In genomic region chr11:124875401-124875800, GRCh38 we compare ENCODE assay signal across 9 cellular contexts. TPM values are rescaled to one million over a fixed set of nuclear protein-coding genes. Genes with fewer than 3 reads are reported as not detected.
DNase-seq lines count a peak whose midpoint lies in the region; ATAC-seq, FAIRE-seq and TF ChIP-seq lines count a peak whose summit lies in the region.
"Had no signal": no experiment of that assay in that cellular context is flagged by ENCODE, and none has a peak within 500 bp of the region (broad histone marks: within the 10 kb centered on the region; RNA-seq: fewer than 3 reads in every experiment).

No MANE protein-coding gene starts in this region.

- H3K9ac ChIP-seq in iPS-18a (ENCODE audit: low read length), result no peak overlapping the region
- peak overlapping the region; percentile 51 to 69 for H3K9ac ChIP-seq in stomach smooth muscle (ENCODE audit: low read length in 2 of 2)

- H3K27ac Mint-ChIP-seq in activated T-helper 1 cell treated with anti-CD3 and anti-CD28 coated beads, Interleukin-12 subunit alpha, Interleukin-12 subunit beta, Interleukin-2, Interleukin-4 antibody, amounts not matched to agents 30 ng/mL and 10 ng/mL and 1 ng/mL, durations not matched to agents 14 hours and 24 hours and 36 hours, result peak overlapping the region; percentile 47

- H3K4me3 Mint-ChIP-seq in activated T-cell treated with anti-CD3 and anti-CD28 coated beads, Interleukin-2, amount 50 U/mL, for 4 hours, result peak overlapping the region; percentile 67
- peak overlapping the region; percentile 76 for H3K4me3 Mint-ChIP-seq in activated T-helper 1 cell treated with anti-CD3 and anti-CD28 coated beads, Interleukin-12 subunit alpha, Interleukin-12 subunit beta, Interleukin-2, Interleukin-4 antibody, amounts not matched to agents 30 ng/mL and 10 ng/mL and 1 ng/mL, durations not matched to agents 14 hours and 24 hours and 36 hours

- H3K27ac ChIP-seq in iPS-18a (ENCODE audit: low read length), result no peak overlapping the region
- no peak overlapping the region for H3K27ac ChIP-seq in stomach smooth muscle (ENCODE audit: low read length)

- peaks cover 17% of the 10 kb centered on the region for H3K4me1 Mint-ChIP-seq in activated T-cell treated with anti-CD3 and anti-CD28 coated beads, Interleukin-2, amount 50 U/mL, for 4 hours (ENCODE audit: low read depth)
- H3K4me1 Mint-ChIP-seq in activated T-helper 1 cell treated with anti-CD3 and anti-CD28 coated beads, Interleukin-12 subunit alpha, Interleukin-12 subunit beta, Interleukin-2, Interleukin-4 antibody, amounts not matched to agents 30 ng/mL and 10 ng/mL and 1 ng/mL, durations not matched to agents 14 hours and 24 hours and 36 hours (ENCODE audit: low read depth), result peaks cover 12% of the 10 kb centered on the region

- H3K9me3 ChIP-seq in iPS-18a (ENCODE audit: control insufficient read depth, low read depth, low read length), result no peaks in the 10 kb centered on the region
- H3K9me3 ChIP-seq in stomach smooth muscle (ENCODE audit: control insufficient read depth in 2 of 2, low read length in 2 of 2), result no peaks in the 10 kb centered on the region

- H3K27me3 ChIP-seq in iPS-18a (ENCODE audit: control insufficient read depth, insufficient read depth, low read length) (peaks cover 53% of the 10 kb centered on the region), stomach smooth muscle (ENCODE audit: control insufficient read depth in 1 of 2, insufficient read depth in 2 of 2, low read length in 2 of 2) (peaks cover 23 to 24% of the 10 kb centered on the region in 2 donors)

- peaks cover 10% of the 10 kb centered on the region for H3K4me1 ChIP-seq in iPS-18a (ENCODE audit: control insufficient read depth, low read depth, low read length)
- peaks cover 22% of the 10 kb centered on the region for H3K4me1 ChIP-seq in stomach smooth muscle (ENCODE audit: control insufficient read depth, insufficient read depth, low read length)

- TF ChIP-seq POLR2A in GM12891 (IDR thresholded peaks at IDR 0.05; ENCODE audit: low read depth, low read length), result no peak

- intact Hi-C loops in activated T-helper 1 cell treated with anti-CD3 and anti-CD28 coated beads, Interleukin-12 subunit alpha, Interleukin-12 subunit beta, Interleukin-2, Interleukin-4 antibody, amounts not matched to agents 30 ng/mL and 10 ng/mL and 1 ng/mL, durations not matched to agents 14 hours and 24 hours and 36 hours (cut with micrococcal nuclease), result loop anchor here (10.0 kb wide), 1 partner anchor 269 kb away; no protein-coding TSS in a partner anchor

- FAIRE-seq in GM12891 (lab: Jason Lieb, UNC), result no peak

- no peaks in the 10 kb centered on the region for H3K36me3 Mint-ChIP-seq in activated T-cell treated with anti-CD3 and anti-CD28 coated beads, Interleukin-2, amount 50 U/mL, for 4 hours (ENCODE audit: insufficient read depth)
- H3K36me3 Mint-ChIP-seq in activated T-helper 1 cell treated with anti-CD3 and anti-CD28 coated beads, Interleukin-12 subunit alpha, Interleukin-12 subunit beta, Interleukin-2, Interleukin-4 antibody, amounts not matched to agents 30 ng/mL and 10 ng/mL and 1 ng/mL, durations not matched to agents 14 hours and 24 hours and 36 hours (ENCODE audit: low read depth), result no peaks in the 10 kb centered on the region

- H3K9me3 Mint-ChIP-seq in activated T-cell treated with anti-CD3 and anti-CD28 coated beads, Interleukin-2, amount 50 U/mL, for 4 hours, result no peaks in the 10 kb centered on the region
- H3K9me3 Mint-ChIP-seq in activated T-helper 1 cell treated with anti-CD3 and anti-CD28 coated beads, Interleukin-12 subunit alpha, Interleukin-12 subunit beta, Interleukin-2, Interleukin-4 antibody, amounts not matched to agents 30 ng/mL and 10 ng/mL and 1 ng/mL, durations not matched to agents 14 hours and 24 hours and 36 hours, result no peaks in the 10 kb centered on the region

- peaks cover 29% of the 10 kb centered on the region for H3K27me3 Mint-ChIP-seq in activated T-cell treated with anti-CD3 and anti-CD28 coated beads, Interleukin-2, amount 50 U/mL, for 4 hours (ENCODE audit: low read depth)
- H3K27me3 Mint-ChIP-seq in activated T-helper 1 cell treated with anti-CD3 and anti-CD28 coated beads, Interleukin-12 subunit alpha, Interleukin-12 subunit beta, Interleukin-2, Interleukin-4 antibody, amounts not matched to agents 30 ng/mL and 10 ng/mL and 1 ng/mL, durations not matched to agents 14 hours and 24 hours and 36 hours (ENCODE audit: insufficient read depth), result peaks cover 52% of the 10 kb centered on the region

- H3K36me3 ChIP-seq in iPS-18a (ENCODE audit: control insufficient read depth, low read depth, low read length), result no peaks in the 10 kb centered on the region
- H3K36me3 ChIP-seq in stomach smooth muscle (ENCODE audit: control insufficient read depth in 2 of 2, insufficient read depth in 2 of 2, low read length in 2 of 2), result no peaks in the 10 kb centered on the region

- H3K4me3 ChIP-seq in iPS-18a (ENCODE audit: low read length), result peak overlapping the region; percentile 77
- H3K4me3 ChIP-seq in stomach smooth muscle (ENCODE audit: low read length in 2 of 2), result peak overlapping the region; percentile 68 to 81

- ATAC-seq in activated T-cell treated with anti-CD3 and anti-CD28 coated beads, Interleukin-2, amount 50 U/mL, for 4 hours, result no peak
- no peak for ATAC-seq in GM18517 (IDR thresholded peaks at IDR 0.05; ENCODE audit: unreplicated experiment)

- no peak for DNase-seq in activated T-cell treated with anti-CD3 and anti-CD28 coated beads, Interleukin-2, amount 50 U/mL, for 4 hours
- no peak for DNase-seq in activated T-cell treated with anti-CD3 and anti-CD28 coated beads for 4 hours
- no peak for DNase-seq in activated T-helper 1 cell treated with anti-CD3 and anti-CD28 coated beads, Interleukin-12 subunit alpha, Interleukin-12 subunit beta, Interleukin-2, Interleukin-4 antibody, amounts not matched to agents 30 ng/mL and 10 ng/mL and 1 ng/mL, durations not matched to agents 14 hours and 24 hours and 36 hours (ENCODE audit: low spot score)
- no peak for DNase-seq in DMS79 treated with DMSO at 0.1 percent for 48 hours (lab: John Stamatoyannopoulos, UW)
- DNase-seq in GM12891 (ENCODE audit: insufficient read length, low spot score), result no peak
- DNase-seq: NCI-H2107 had no signal

TF ChIP-seq in GM12891, 5 proteins besides CTCF, POLR2A, EP300 and RAD21:
- TF ChIP-seq PAX5 (IDR thresholded peaks at IDR 0.05; ENCODE audit: insufficient read depth, low read length, severe bottlenecking) (no peak), POLR2AphosphoS5 (IDR thresholded peaks at IDR 0.05; ENCODE audit: low read depth, low read length) (no peak), TAF1 (IDR thresholded peaks at IDR 0.05; ENCODE audit: low read depth, low read length) (no peak)
TF ChIP-seq in GM12891: peak in this region for 0.

RNA-seq across cellular contexts. Expression of gene ROBO3, which starts 10.2 kb away (rescaled TPM):
- 10 to 100 TPM in 2 of 3 donors, 1 to 10 TPM in 1; 9.7 to 11.6 (median 10.4) TPM for total RNA-seq in activated T-cell treated with anti-CD3 and anti-CD28 coated beads, Interleukin-2, amount 50 U/mL, for 4 hours
- 4.5 and 5.5 TPM in 2 replicates for total RNA-seq in activated T-helper 1 cell treated with anti-CD3 and anti-CD28 coated beads, Interleukin-12 subunit alpha, Interleukin-12 subunit beta, Interleukin-2, Interleukin-4 antibody, amounts not matched to agents 30 ng/mL and 10 ng/mL and 1 ng/mL, durations not matched to agents 14 hours and 24 hours and 36 hours
- polyA plus RNA-seq in GM12891 (2012; ENCODE audit: low read depth, missing spikeins), result 0.50 TPM

RNA-seq across cellular contexts. Expression of gene ROBO4, which starts 22.3 kb away (rescaled TPM):
- not detected for total RNA-seq in activated T-cell treated with anti-CD3 and anti-CD28 coated beads, Interleukin-2, amount 50 U/mL, for 4 hours
- not detected in 2 replicates for total RNA-seq in activated T-helper 1 cell treated with anti-CD3 and anti-CD28 coated beads, Interleukin-12 subunit alpha, Interleukin-12 subunit beta, Interleukin-2, Interleukin-4 antibody, amounts not matched to agents 30 ng/mL and 10 ng/mL and 1 ng/mL, durations not matched to agents 14 hours and 24 hours and 36 hours
- polyA plus RNA-seq in GM12891 (2012; ENCODE audit: low read depth, missing spikeins), result not detected

RNA-seq across cellular contexts. Expression of gene HEPN1, which starts 43.6 kb away (rescaled TPM):
- not detected for total RNA-seq in activated T-cell treated with anti-CD3 and anti-CD28 coated beads, Interleukin-2, amount 50 U/mL, for 4 hours
- not detected in 2 replicates for total RNA-seq in activated T-helper 1 cell treated with anti-CD3 and anti-CD28 coated beads, Interleukin-12 subunit alpha, Interleukin-12 subunit beta, Interleukin-2, Interleukin-4 antibody, amounts not matched to agents 30 ng/mL and 10 ng/mL and 1 ng/mL, durations not matched to agents 14 hours and 24 hours and 36 hours
- not detected for polyA plus RNA-seq in GM12891 (2012; ENCODE audit: low read depth, missing spikeins)
